1 cellular context compared by ENCODE assay signal in genomic region chr21:26918318-26919065, GRCh38.
TF ChIP-seq lines count a peak whose summit lies in the region.

No MANE protein-coding gene starts in this region.

TF ChIP-seq in IMR-90, 13 proteins besides CTCF, POLR2A, EP300 and RAD21:
- TF ChIP-seq MXI1 (IDR thresholded peaks at IDR 0.05; ENCODE audit: borderline replicate concordance, low read depth, low read length) (no peak), CHD1 (IDR thresholded peaks at IDR 0.05; ENCODE audit: low read depth, low read length) (no peak), RFX5 (IDR thresholded peaks at IDR 0.05; ENCODE audit: low read depth, low read length) (no peak), NFE2L2 (IDR thresholded peaks at IDR 0.05; ENCODE audit: low read depth, low read length) (no peak), ELK1 (IDR thresholded peaks at IDR 0.05; ENCODE audit: borderline replicate concordance, low read depth, low read length) (no peak), SMC3 (IDR thresholded peaks at IDR 0.05; ENCODE audit: low read depth, low read length) (no peak), MAZ (IDR thresholded peaks at IDR 0.05; ENCODE audit: borderline replicate concordance, low read depth, low read length) (no peak), RCOR1 (IDR thresholded peaks at IDR 0.05; ENCODE audit: insufficient replicate concordance, low read length) (no peak), BHLHE40 (IDR thresholded peaks at IDR 0.05; ENCODE audit: low read depth, low read length) (peak; percentile 88), MAFK (IDR thresholded peaks at IDR 0.05; ENCODE audit: low read depth, low read length) (no peak), FOS (IDR thresholded peaks at IDR 0.05; ENCODE audit: low read depth, low read length) (peak; percentile 50; the same call in 1 of the 2 replicates), USF2 (IDR thresholded peaks at IDR 0.05; ENCODE audit: low read depth, low read length) (no peak), CEBPB (IDR thresholded peaks at IDR 0.05; ENCODE audit: low read depth, low read length) (peak; percentile 54; the same call in 1 of the 2 replicates)
